Comparison of ENCODE assay signal across 8 cellular contexts in genomic region chr2:129849559-129850160, GRCh38.
DNase-seq lines count a peak whose midpoint lies in the region; ATAC-seq, FAIRE-seq and TF ChIP-seq lines count a peak whose summit lies in the region.

No MANE protein-coding gene starts in this region.

- no peak overlapping the region for H4K91ac ChIP-seq in H1 (replicated peaks; ENCODE audit: insufficient read length, low read length)

- peak; percentile 76 to 85 for TF ChIP-seq RAD21 in H1 (IDR thresholded peaks at IDR 0.05 in 1 of 2, conservative IDR thresholded peaks at IDR 0.05 in 1 of 2; ENCODE audit: low read depth in 2 of 2, low read length in 2 of 2)

- no peak overlapping the region for H3K27ac ChIP-seq in Panc1 (ENCODE audit: low read length)
- no peak overlapping the region for H3K27ac ChIP-seq in H1 (ENCODE audit: low read depth, low read length)

- H4K8ac ChIP-seq in H1 (ENCODE audit: extremely low read depth, insufficient read depth, low read length): no peak overlapping the region

- no peak overlapping the region for H2BK120ac ChIP-seq in H1 (replicated peaks; ENCODE audit: low read depth, low read length)

- H2BK5ac ChIP-seq in H1 (ENCODE audit: low read depth, low read length): no peak overlapping the region

- H3K23me2 ChIP-seq in H1 (ENCODE audit: low read depth, low read length): no peaks in the 10 kb centered on the region; the same call in 1 of the 2 replicates

- TF ChIP-seq POLR2A in H1 (IDR thresholded peaks at IDR 0.05; ENCODE audit: control extremely low read depth in 1 of 2, low read depth in 2 of 2, low read length in 2 of 2): no peak

- no peak overlapping the region for H3K23ac ChIP-seq in H1 (ENCODE audit: insufficient read length)

- no peaks in the 10 kb centered on the region for H3K9me3 ChIP-seq in Panc1 (ENCODE audit: control insufficient read depth, insufficient read depth, low read depth, low read length)
- H3K9me3 ChIP-seq in H1 (ENCODE audit: insufficient read depth in 2 of 2, low read depth in 1 of 2, low read length in 1 of 2): 0 out of 4 replicates have a peak, but pooled peaks cover 0 to 2% of the 10 kb centered on the region in 2 experiments

- H2BK15ac ChIP-seq in H1 (ENCODE audit: low read length): no peak overlapping the region

- no peak for TF ChIP-seq EP300 in H1 (IDR thresholded peaks at IDR 0.05; ENCODE audit: borderline replicate concordance in 1 of 2, low read depth in 2 of 2, low read length in 2 of 2)

- peaks cover 18% of the 10 kb centered on the region for H3K36me3 Mint-ChIP-seq in mesothelial cell of epicardium
- no peaks in the 10 kb centered on the region for H3K36me3 Mint-ChIP-seq in activated naive CD8-positive, alpha-beta T cell treated with anti-CD3 and anti-CD28 coated beads, Interleukin-2, amount 50 U/mL, for 24 hours (ENCODE audit: low read depth)

- 22% methylated on average over 6 of the region's 6 CpGs; no CpG with 5 or more reads in 1 of the 2 experiments for WGBS in H1 (ENCODE audit: extremely low coverage in 1 of 2, insufficient coverage in 1 of 2, insufficient read length in 1 of 2, insufficient replicate concordance in 2 of 2, low coverage in 1 of 2, low lambda C conversion rate in 2 of 2, missing lambda C conversion rate in 1 of 2), 2 experiments

- no peak overlapping the region for H3K56ac ChIP-seq in H1 (replicated peaks; ENCODE audit: insufficient read length, low read depth, low read length)

- H3K4me1 ChIP-seq in Panc1 (ENCODE audit: control insufficient read depth, insufficient read depth, low read length): no peaks in the 10 kb centered on the region; the same call in 1 of the 2 replicates
- no peaks in the 10 kb centered on the region for H3K4me1 ChIP-seq in H1 (replicated peaks in 1 of 4; ENCODE audit: control insufficient read depth in 3 of 4, insufficient read depth in 4 of 4, low read length in 3 of 4)

- no peak overlapping the region for H3K27ac Mint-ChIP-seq in mesothelial cell of epicardium
- H3K27ac Mint-ChIP-seq in activated naive CD8-positive, alpha-beta T cell treated with anti-CD3 and anti-CD28 coated beads, Interleukin-2, amount 50 U/mL, for 24 hours: no peak overlapping the region

- no peak overlapping the region for H2BK20ac ChIP-seq in H1 (ENCODE audit: low read length)

- peaks cover 17% of the 10 kb centered on the region for H3K4me1 Mint-ChIP-seq in mesothelial cell of epicardium
- H3K4me1 Mint-ChIP-seq in activated naive CD8-positive, alpha-beta T cell treated with anti-CD3 and anti-CD28 coated beads, Interleukin-2, amount 50 U/mL, for 24 hours: no peaks in the 10 kb centered on the region

- no peaks in the 10 kb centered on the region for H3K36me3 ChIP-seq in Panc1 (ENCODE audit: control insufficient read depth, insufficient read depth, low read length)
- H3K36me3 ChIP-seq in H1 (ENCODE audit: control insufficient read depth in 2 of 4, insufficient read depth in 4 of 4, low read length in 3 of 4): no peaks in the 10 kb centered on the region

- no peak overlapping the region for H3K4ac ChIP-seq in H1 (replicated peaks; ENCODE audit: insufficient read length, low read depth, low read length)

- no peak overlapping the region for H2BK12ac ChIP-seq in H1 (ENCODE audit: low read depth, low read length)

- no peak overlapping the region for H3K18ac ChIP-seq in H1 (ENCODE audit: extremely low read depth, low read length)

- CTCF ChIA-PET in Panc1 (lab: Charles Lee) (no interaction called here), H1 (lab: Charles Lee; ENCODE audit: partially characterized antibody) (interaction anchor here (0.7 to 2.0 kb wide), 17 partner anchors 10 to 476 kb away, joined by 3 to 11 read pairs (median 4); no protein-coding TSS in a partner anchor)

- H4K5ac ChIP-seq in H1 (ENCODE audit: insufficient read length, low read depth, low read length): no peak overlapping the region

- H3K79me2 ChIP-seq in H1 (ENCODE audit: control insufficient read depth in 1 of 2, insufficient read depth in 2 of 2, low read length in 2 of 2): no peaks in the 10 kb centered on the region

- H2AFZ ChIP-seq in H1 (ENCODE audit: low read length): no peak overlapping the region

- no peaks in the 10 kb centered on the region for H3K27me3 Mint-ChIP-seq in mesothelial cell of epicardium (ENCODE audit: low read depth)
- H3K27me3 Mint-ChIP-seq in activated naive CD8-positive, alpha-beta T cell treated with anti-CD3 and anti-CD28 coated beads, Interleukin-2, amount 50 U/mL, for 24 hours: peaks cover 13% of the 10 kb centered on the region

- TF ChIP-seq CTCF in Panc1 (IDR thresholded peaks at IDR 0.05) (peak; percentile 71), H1 (IDR thresholded peaks at IDR 0.05; ENCODE audit: control extremely low read depth in 1 of 3, insufficient read depth in 1 of 3, low read depth in 1 of 3, low read length in 3 of 3) (peak in 2 of 3 experiments; percentile 34 to 62; a peak in 2 of 4 replicates), mesothelial cell of epicardium (IDR thresholded peaks at IDR 0.05; ENCODE audit: unreplicated experiment) (peak; percentile 89)

- H2AK5ac ChIP-seq in H1 (ENCODE audit: low read depth, low read length): no peak overlapping the region

- no peak overlapping the region for H3K9ac ChIP-seq in H1 (replicated peaks in 1 of 4; ENCODE audit: extremely low read depth in 1 of 4, low read depth in 3 of 4, low read length in 3 of 4)

- H3K4me3 ChIP-seq in Panc1 (ENCODE audit: low read depth in 2 of 2, low read length in 2 of 2): no peak overlapping the region
- H3K4me3 ChIP-seq in H1 (ENCODE audit: extremely low read depth in 1 of 4, insufficient read depth in 2 of 4, low read depth in 3 of 4, low read length in 4 of 4): no peak overlapping the region

- ATAC-seq in GM19468 (IDR thresholded peaks at IDR 0.05; ENCODE audit: extremely low read depth, unreplicated experiment) (peak; percentile 70), Panc1 (peak; percentile 85)
- no peak for ATAC-seq in activated naive CD8-positive, alpha-beta T cell treated with anti-CD3 and anti-CD28 coated beads, Interleukin-2, amount 50 U/mL, for 24 hours

- intact Hi-C loops in Panc1 (cut with micrococcal nuclease; ENCODE audit: unreplicated experiment): no loop called here

- peaks cover 3% of the 10 kb centered on the region; the same call in 1 of the 2 replicates for H3K27me3 ChIP-seq in Panc1 (ENCODE audit: control insufficient read depth, insufficient read depth, low read length)
- H3K27me3 ChIP-seq in H1 (replicated peaks in 1 of 4; ENCODE audit: control insufficient read depth in 3 of 4, extremely low read depth in 1 of 4, insufficient read depth in 3 of 4, low read length in 3 of 4): no peaks in the 10 kb centered on the region; a peak in 1 of 7 replicates

- H3K4me2 ChIP-seq in H1 (ENCODE audit: insufficient read depth in 1 of 2, low read depth in 2 of 2, low read length in 2 of 2): no peak overlapping the region

- no peaks in the 10 kb centered on the region for H4K20me1 ChIP-seq in H1 (replicated peaks in 1 of 2; ENCODE audit: control insufficient read depth in 1 of 2, insufficient read depth in 2 of 2, low read length in 2 of 2)

- DNase-seq in DMS79 (lab: John Stamatoyannopoulos, UW) (peak; percentile 51), KBM-7 (peak; percentile 76), Panc1 (ENCODE audit: low read depth, low spot score) (peak; percentile 53), H1 (ENCODE audit: low read depth in 1 of 2, low spot score in 2 of 2) (no peak), mesothelial cell of epicardium (ENCODE audit: low spot score in 2 of 2, unreplicated experiment in 2 of 2) (no peak)
- no peak for DNase-seq in stimulated activated CD4-positive, alpha-beta T cell treated with anti-CD3 and anti-CD28 coated beads, Interleukin-12 subunit alpha, Interleukin-12 subunit beta, amount 100 ng/mL, for 4 hours
- no peak for DNase-seq in activated naive CD8-positive, alpha-beta T cell treated with anti-CD3 and anti-CD28 coated beads, Interleukin-2, amount 50 U/mL, for 24 hours

- H3K14ac ChIP-seq in H1 (ENCODE audit: insufficient read length): no peak overlapping the region

- no peaks in the 10 kb centered on the region for H3K79me1 ChIP-seq in H1 (ENCODE audit: low read depth, low read length)

- peaks cover 24% of the 10 kb centered on the region for H3K9me3 Mint-ChIP-seq in mesothelial cell of epicardium
- H3K9me3 Mint-ChIP-seq in activated naive CD8-positive, alpha-beta T cell treated with anti-CD3 and anti-CD28 coated beads, Interleukin-2, amount 50 U/mL, for 24 hours: no peaks in the 10 kb centered on the region

- in situ Hi-C loops in KBM-7 (cut with MboI; ENCODE audit: low pct_unique_long_range_greater_than_20kb, low sequenced_read_pairs): no loop called here
- in situ Hi-C loops in Panc1 (cut with HindIII; ENCODE audit: low pct_unique_long_range_greater_than_20kb, low sequenced_read_pairs): no loop called here

- POLR2A ChIA-PET in Panc1 (lab: Charles Lee) (no interaction called here), H1 (lab: Charles Lee; ENCODE audit: partially characterized antibody) (no interaction called here)

- peak; percentile 65 for FAIRE-seq in H1 (lab: Jason Lieb, UNC)

- no peak overlapping the region for H3K4me3 Mint-ChIP-seq in mesothelial cell of epicardium
- H3K4me3 Mint-ChIP-seq in activated naive CD8-positive, alpha-beta T cell treated with anti-CD3 and anti-CD28 coated beads, Interleukin-2, amount 50 U/mL, for 24 hours: no peak overlapping the region

- BruUV-seq in Panc1 (replicated peaks; lab: Mats Ljungman, UMichigan): no TSS peak

TF ChIP-seq in H1, 55 proteins besides CTCF, POLR2A, EP300 and RAD21:
- peak; percentile 69; the same call in 1 of the 2 replicates for TF ChIP-seq YY1 (IDR thresholded peaks at IDR 0.05; ENCODE audit: low read depth, low read length)
- no peak for TF ChIP-seq HDAC2 (IDR thresholded peaks at IDR 0.05; ENCODE audit: borderline replicate concordance in 1 of 2, low read depth in 2 of 2, low read length in 2 of 2)

Comparison
In these comparisons a context has a peak if more than half of its experiments do, and no peak if none do; other contexts are left out.
1. DNase-seq: peak in DMS79 (single experiment), KBM-7 (single experiment) and Panc1 (single experiment); none in H1 (0 of 2), mesothelial cell of epicardium (0 of 2), stimulated activated CD4-positive, alpha-beta T cell treated with anti-CD3 and anti-CD28 coated beads, Interleukin-12 subunit alpha, Interleukin-12 subunit beta, amount 100 ng/mL, for 4 hours (single experiment) and activated naive CD8-positive, alpha-beta T cell treated with anti-CD3 and anti-CD28 coated beads, Interleukin-2, amount 50 U/mL, for 24 hours (single experiment).
2. Peak in every context shown above with its lines, with median percentiles within 50 percentile points of each other: CTCF ChIP-seq.